ENCODE assay signal across 9 cellular contexts in genomic region chr10:95559466-95559865, GRCh38. TPM values are rescaled to one million over a fixed set of nuclear protein-coding genes. Genes with fewer than 3 reads are reported as not detected.
A peak's percentile ranks its signal among the peaks of the same experiment; 100 is the strongest.
DNase-seq lines count a peak whose midpoint lies in the region; ATAC-seq, FAIRE-seq and TF ChIP-seq lines count a peak whose summit lies in the region.
"Had no signal": no experiment of that assay in that cellular context is flagged by ENCODE, and none has a peak within 500 bp of the region (broad histone marks: within the 10 kb centered on the region; RNA-seq: fewer than 3 reads in every experiment).

No MANE protein-coding gene starts in this region.

- no peaks in the 10 kb centered on the region for H3K36me3 Mint-ChIP-seq in activated naive CD4-positive, alpha-beta T cell treated with anti-CD3 and anti-CD28 coated beads, Interleukin-2, amount 50 U/mL, for 24 hours
- H3K36me3 Mint-ChIP-seq in dendritic cell treated with granulocyte-macrophage colony-stimulating factor and Interleukin-4, amounts not matched to agents 40 ng/mL and 50 ng/mL, for 4 days (ENCODE audit: low read depth) = peaks cover 8% of the 10 kb centered on the region

- H3K9me3 ChIP-seq in muscle layer of colon (ENCODE audit: low read length) (no peaks in the 10 kb centered on the region), upper lobe of left lung (no peaks in the 10 kb centered on the region)

- H3K9me3 Mint-ChIP-seq in activated naive CD4-positive, alpha-beta T cell treated with anti-CD3 and anti-CD28 coated beads, Interleukin-2, amount 50 U/mL, for 24 hours = no peaks in the 10 kb centered on the region
- H3K9me3 Mint-ChIP-seq in dendritic cell treated with granulocyte-macrophage colony-stimulating factor and Interleukin-4, amounts not matched to agents 40 ng/mL and 50 ng/mL, for 4 days = no peaks in the 10 kb centered on the region

- DNase-seq in activated naive CD4-positive, alpha-beta T cell treated with anti-CD3 and anti-CD28 coated beads, Interleukin-2, amount 50 U/mL, for 16 hours = no peak
- DNase-seq in upper lobe of left lung (no peak), DMS53 (lab: John Stamatoyannopoulos, UW) (no peak), GM19239 (ENCODE audit: insufficient read length, low spot score) (no peak)

- H3K9ac ChIP-seq in muscle layer of colon (ENCODE audit: low read length) = peak overlapping the region; percentile 92

- WGBS in upper lobe of left lung, 2 donors = 45 to 53% methylated on average over 4 of the region's 4 CpGs

- ATAC-seq in upper lobe of left lung (ENCODE audit: low FRiP score in 2 of 2) (no peak), HG02981 (IDR thresholded peaks at IDR 0.05; ENCODE audit: unreplicated experiment) (no peak)

- H3K4me1 ChIP-seq in muscle layer of colon (ENCODE audit: insufficient read depth, low read length) (peaks cover 12% of the 10 kb centered on the region), upper lobe of left lung (peaks cover 4 to 27% (median 9%) of the 10 kb centered on the region in 4 donors)

- intact Hi-C loops in dendritic cell treated with granulocyte-macrophage colony-stimulating factor and Interleukin-4, amounts not matched to agents 40 ng/mL and 50 ng/mL, for 4 days (cut with micrococcal nuclease) = no loop called here

- no peaks in the 10 kb centered on the region for H3K27me3 ChIP-seq in muscle layer of colon (ENCODE audit: control insufficient read depth in 1 of 2, insufficient read depth in 2 of 2, low read length in 2 of 2)
- no peaks in the 10 kb centered on the region for H3K27me3 ChIP-seq in upper lobe of left lung

- peak overlapping the region; percentile 99 for H3K27ac ChIP-seq in muscle layer of colon (ENCODE audit: low read depth, low read length)
- peak overlapping the region; percentile 81 to 93 (median 88) for H3K27ac ChIP-seq in upper lobe of left lung
- H3K27ac ChIP-seq: C4-2B had no signal

- peaks cover 17% of the 10 kb centered on the region for H3K4me1 Mint-ChIP-seq in activated naive CD4-positive, alpha-beta T cell treated with anti-CD3 and anti-CD28 coated beads, Interleukin-2, amount 50 U/mL, for 24 hours
- peaks cover 17% of the 10 kb centered on the region for H3K4me1 Mint-ChIP-seq in dendritic cell treated with granulocyte-macrophage colony-stimulating factor and Interleukin-4, amounts not matched to agents 40 ng/mL and 50 ng/mL, for 4 days (ENCODE audit: low read depth)

- H3K36me3 ChIP-seq in muscle layer of colon (ENCODE audit: insufficient read depth, low read length) (no peaks in the 10 kb centered on the region), upper lobe of left lung (no peaks in the 10 kb centered on the region)

- no peak for TF ChIP-seq EP300 in upper lobe of left lung (IDR thresholded peaks at IDR 0.05)

- TF ChIP-seq CTCF in upper lobe of left lung (IDR thresholded peaks at IDR 0.05) = no peak

- H3K4me3 ChIP-seq in muscle layer of colon (ENCODE audit: low read depth in 1 of 2, low read length in 2 of 2) = peak overlapping the region; percentile 72 to 99
- H3K4me3 ChIP-seq in upper lobe of left lung = peak overlapping the region in 3 of 4 donors; percentile 78 to 86 (median 84)

- peaks cover 3% of the 10 kb centered on the region for H3K27me3 Mint-ChIP-seq in activated naive CD4-positive, alpha-beta T cell treated with anti-CD3 and anti-CD28 coated beads, Interleukin-2, amount 50 U/mL, for 24 hours
- H3K27me3 Mint-ChIP-seq in dendritic cell treated with granulocyte-macrophage colony-stimulating factor and Interleukin-4, amounts not matched to agents 40 ng/mL and 50 ng/mL, for 4 days = peaks cover 48% of the 10 kb centered on the region

- no peak overlapping the region for H3K27ac Mint-ChIP-seq in activated naive CD4-positive, alpha-beta T cell treated with anti-CD3 and anti-CD28 coated beads, Interleukin-2, amount 50 U/mL, for 24 hours
- H3K27ac Mint-ChIP-seq in dendritic cell treated with granulocyte-macrophage colony-stimulating factor and Interleukin-4, amounts not matched to agents 40 ng/mL and 50 ng/mL, for 4 days = no peak overlapping the region

- peak overlapping the region; percentile 89 for H3K4me3 Mint-ChIP-seq in activated naive CD4-positive, alpha-beta T cell treated with anti-CD3 and anti-CD28 coated beads, Interleukin-2, amount 50 U/mL, for 24 hours
- H3K4me3 Mint-ChIP-seq in dendritic cell treated with granulocyte-macrophage colony-stimulating factor and Interleukin-4, amounts not matched to agents 40 ng/mL and 50 ng/mL, for 4 days = peak overlapping the region; percentile 14

- no peak for FAIRE-seq in GM19239 (lab: Jason Lieb, UNC)

- no peak for TF ChIP-seq POLR2A in upper lobe of left lung (IDR thresholded peaks at IDR 0.05)

RNA-seq across cellular contexts. Expression of gene SORBS1, which starts 1.7 kb away (rescaled TPM):
- total RNA-seq in upper lobe of left lung = 100 to 1,000 TPM in 1 of 6 donors, 10 to 100 TPM in 5; 45.8 to 116 (median 71.7) TPM
